8 cellular contexts compared by ENCODE assay signal in genomic region chr16:77807-78443, GRCh38. TPM values are rescaled to one million over a fixed set of nuclear protein-coding genes. Genes with fewer than 3 reads are reported as not detected.
DNase-seq lines count a peak whose midpoint lies in the region; ATAC-seq and TF ChIP-seq lines count a peak whose summit lies in the region.

MPG (plus strand) TSS chr16:78225; CDS start chr16:78310, 85 bp downstream.

- peaks cover 4% of the 10 kb centered on the region for H3K4me1 Mint-ChIP-seq in glutamatergic neuron (ENCODE audit: low read depth, unreplicated experiment)

- H3K79me2 ChIP-seq in KMS-11 (ENCODE audit: insufficient read depth, low read depth), result no peaks in the 10 kb centered on the region

- H2AFZ ChIP-seq in KMS-11 (ENCODE audit: low read depth), result peak within 1 kb of the TSS; percentile 83

- H4K20me1 ChIP-seq in KMS-11 (ENCODE audit: insufficient read depth), result no peaks in the 10 kb centered on the region

- H3K36me3 ChIP-seq in KMS-11 (ENCODE audit: insufficient read depth) (no peaks in the 10 kb centered on the region), ovary (no peaks in the 10 kb centered on the region), thymus (ENCODE audit: control insufficient read depth, insufficient read depth) (peaks cover 20% of the 10 kb centered on the region)

- peak within 1 kb of the TSS; percentile 97 for H3K4me2 ChIP-seq in KMS-11

- peak within 1 kb of the TSS; percentile 36; the same call in 1 of the 2 replicates for H3K27ac ChIP-seq in KMS-11
- peak within 1 kb of the TSS; percentile 87 to 97 for H3K27ac ChIP-seq in ovary
- H3K27ac ChIP-seq in thymus (ENCODE audit: low read depth), result peak within 1 kb of the TSS; percentile 77

- peaks cover 3 to 12% of the 10 kb centered on the region in 2 donors for H3K36me3 Mint-ChIP-seq in activated naive CD4-positive, alpha-beta T cell treated with anti-CD3 and anti-CD28 coated beads, Interleukin-2, amount 50 U/mL, for 72 hours
- H3K36me3 Mint-ChIP-seq in glutamatergic neuron (ENCODE audit: unreplicated experiment), result no peaks in the 10 kb centered on the region

- peaks cover 7% of the 10 kb centered on the region for H3K27me3 Mint-ChIP-seq in glutamatergic neuron (ENCODE audit: unreplicated experiment)

- no peak for TF ChIP-seq CTCF in KMS-11 (conservative IDR thresholded peaks at IDR 0.05; ENCODE audit: low read depth, low read length)
- TF ChIP-seq CTCF in glutamatergic neuron (IDR thresholded peaks at IDR 0.05; ENCODE audit: partially characterized antibody, unreplicated experiment), result no peak
- TF ChIP-seq CTCF in ovary (IDR thresholded peaks at IDR 0.05), result peak in 1 of 3 donors; percentile 19

- peak within 1 kb of the TSS; percentile 94 for H3K4me3 Mint-ChIP-seq in glutamatergic neuron (ENCODE audit: unreplicated experiment)

- peaks cover 32% of the 10 kb centered on the region for H3K4me1 ChIP-seq in KMS-11 (ENCODE audit: low read depth, poor library complexity, severe bottlenecking)
- peaks cover 39% of the 10 kb centered on the region for H3K4me1 ChIP-seq in ovary (ENCODE audit: insufficient read depth)
- peaks cover 21% of the 10 kb centered on the region for H3K4me1 ChIP-seq in thymus (ENCODE audit: control insufficient read depth, insufficient read depth, low read length)

- TF ChIP-seq EP300 in ovary (IDR thresholded peaks at IDR 0.05), result no peak

- intact Hi-C loops in ovary (cut with DNase I), result no loop called here

- TF ChIP-seq POLR2A in ovary (IDR thresholded peaks at IDR 0.05), result peak; percentile 79

- DNase-seq in DMS153 (lab: John Stamatoyannopoulos, UW), result peak; percentile 46
- DNase-seq in SKM-1 treated with dmso at 0.1 percent for 144 hours (lab: John Stamatoyannopoulos, UW; ENCODE audit: unreplicated experiment), result peak; percentile 65
- DNase-seq in activated naive CD4-positive, alpha-beta T cell treated with anti-CD3 and anti-CD28 coated beads, Interleukin-2, amount 50 U/mL, for 72 hours (ENCODE audit: low spot score in 2 of 2), result peak; percentile 85 to 86
- peak; percentile 82 for DNase-seq in glutamatergic neuron
- peak; percentile 89 to 94 (median 92) for DNase-seq in ovary

- 0 to 1% (median 1%) methylated on average over 33 to 83 of the region's 83 CpGs for WGBS in ovary, 3 donors
- WGBS in thymus, result under 1% methylated on average over 83 of the region's 83 CpGs

- H3K4me3 ChIP-seq in KMS-11 (IDR thresholded peaks at IDR 0.05; ENCODE audit: insufficient read depth, low read depth, low read length), result peak within 1 kb of the TSS; percentile 47
- peak within 1 kb of the TSS; percentile 49 for H3K4me3 ChIP-seq in ovary
- peak within 1 kb of the TSS; percentile 94 for H3K4me3 ChIP-seq in thymus (ENCODE audit: low read length)

- peak; percentile 67 for ATAC-seq in GM21529 (IDR thresholded peaks at IDR 0.05; ENCODE audit: unreplicated experiment)
- peak; percentile 81 to 82 for ATAC-seq in activated naive CD4-positive, alpha-beta T cell treated with anti-CD3 and anti-CD28 coated beads, Interleukin-2, amount 50 U/mL, for 72 hours

- H3K9me3 Mint-ChIP-seq in activated naive CD4-positive, alpha-beta T cell treated with anti-CD3 and anti-CD28 coated beads, Interleukin-2, amount 50 U/mL, for 72 hours, result no peaks in the 10 kb centered on the region
- peaks cover 2% of the 10 kb centered on the region for H3K9me3 Mint-ChIP-seq in glutamatergic neuron (ENCODE audit: unreplicated experiment)

- H3K27me3 ChIP-seq in KMS-11 (ENCODE audit: insufficient read depth, low read depth) (peaks cover 5% of the 10 kb centered on the region; the same call in 1 of the 2 replicates), ovary (no peaks in the 10 kb centered on the region), thymus (ENCODE audit: control insufficient read depth, insufficient read depth) (peaks cover 21% of the 10 kb centered on the region)

- peak within 1 kb of the TSS; percentile 83 for H3K9ac ChIP-seq in KMS-11

- H3K27ac Mint-ChIP-seq in activated naive CD4-positive, alpha-beta T cell treated with anti-CD3 and anti-CD28 coated beads, Interleukin-2, amount 50 U/mL, for 72 hours, result peak within 1 kb of the TSS; percentile 85 to 93
- H3K27ac Mint-ChIP-seq in glutamatergic neuron (ENCODE audit: unreplicated experiment), result peak within 1 kb of the TSS; percentile 43

- H3K9me3 ChIP-seq in ovary (no peaks in the 10 kb centered on the region), thymus (ENCODE audit: control insufficient read depth) (peaks cover 1% of the 10 kb centered on the region)

RNA-seq across cellular contexts. Expression of gene MPG, which starts in this region (rescaled TPM):
- 10 to 100 TPM; 32.6 to 65.6 TPM for total RNA-seq in activated naive CD4-positive, alpha-beta T cell treated with anti-CD3 and anti-CD28 coated beads, Interleukin-2, amount 50 U/mL, for 72 hours
- total RNA-seq in glutamatergic neuron (ENCODE audit: unreplicated experiment) (24.7 TPM), ovary (10 to 100 TPM; 42.5 to 90.9 (median 48.4) TPM)
- polyA plus RNA-seq in ovary (10 to 100 TPM in 1 of 2 donors, under 1 TPM in 1; 0.60 to 68.4 TPM), thymus (58.1 TPM)

Comparison
In these comparisons a context has a peak if more than half of its experiments do, and no peak if none do; other contexts are left out.
1. Peak in every context shown above with its lines: DNase-seq, ATAC-seq, H3K4me3 ChIP-seq and H3K27ac ChIP-seq.
2. H3K27ac ChIP-seq: peak in every context shown above with its lines; median percentile 92 in ovary; 77 in thymus; 36 in KMS-11.